Comparison of ENCODE assay signal across 27 cellular contexts in the genomic region with DNA sequence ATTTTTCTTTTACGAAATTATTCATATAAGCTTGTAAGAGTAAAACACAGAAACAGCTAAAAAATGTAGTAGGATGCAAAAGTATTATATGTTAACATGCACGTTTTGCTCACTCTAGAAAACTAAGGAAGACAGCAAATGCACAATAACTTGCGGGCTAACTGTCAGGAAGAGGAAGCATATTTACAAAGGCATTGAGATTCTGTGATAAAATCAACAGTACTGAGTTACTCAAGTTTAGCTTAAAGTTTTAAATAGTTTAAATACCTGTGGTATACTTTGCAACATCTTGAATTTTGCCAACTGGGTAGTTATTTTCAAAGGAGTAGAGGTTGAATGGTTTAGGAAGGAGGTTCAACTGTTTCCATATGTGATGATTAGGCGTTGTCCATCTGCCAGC. TPM values are rescaled to one million over a fixed set of nuclear protein-coding genes. Genes with fewer than 3 reads are reported as not detected.
"Had no signal": no experiment of that assay in that cellular context is flagged by ENCODE, and none has a peak within 500 bp of the region (broad histone marks: within the 10 kb centered on the region; RNA-seq: fewer than 3 reads in every experiment).

No MANE protein-coding gene starts in this region.

- DNase-seq: activated CD4-positive, alpha-beta T cell treated with anti-CD3 and anti-CD28 coated beads for 4 hours; activated CD4-positive, CD25-positive, alpha-beta regulatory T cell; activated CD8-positive, alpha-beta memory T cell treated with anti-CD3 and anti-CD28 coated beads, Interleukin-2, amount 50 U/mL, for 48 hours; activated naive CD4-positive, alpha-beta T cell; activated T-cell treated with anti-CD3 and anti-CD28 coated beads, Interleukin-2, amount 50 U/mL, for 4 hours; amygdala; cerebellar nuclear complex; cortex of kidney; heart left ventricle; islet precursor cell; left cardiac atrium; nucleus accumbens; right cardiac atrium; stimulated activated CD4-positive, alpha-beta T cell treated with anti-CD3 and anti-CD28 coated beads, Interleukin-12 subunit alpha, Interleukin-12 subunit beta, amount 100 ng/mL, for 4 hours; stimulated activated CD4-positive, alpha-beta T cell treated with anti-CD3 and anti-CD28 coated beads, Interleukin-4, amount 100 ng/mL, for 4 hours; substantia nigra had no signal

- H3K36me3 ChIP-seq: heart left ventricle, tibial nerve had no signal

- H3K27me3 Mint-ChIP-seq: stimulated activated naive CD8-positive, alpha-beta T cell treated with anti-CD3 and anti-CD28 coated beads, Interleukin-15, Interleukin-2, amounts not matched to agents 100 ng/mL and 50 ng/mL, for 24 hours had no signal

- H3K9me3 ChIP-seq: heart left ventricle, tibial nerve had no signal

- H3K27me3 ChIP-seq: heart left ventricle had no signal

- H2AFZ ChIP-seq: parathyroid adenoma had no signal

- H3K4me3 ChIP-seq: heart left ventricle, tibial nerve had no signal

- H3K79me2 ChIP-seq: parathyroid adenoma had no signal

- ATAC-seq: activated T-cell treated with anti-CD3 and anti-CD28 coated beads, Interleukin-2, amount 50 U/mL, for 4 hours; heart left ventricle; left cardiac atrium; right cardiac atrium had no signal

- H3K4me1 ChIP-seq: heart left ventricle, parathyroid adenoma, tibial nerve had no signal

- H3K4me3 Mint-ChIP-seq: activated T-cell treated with anti-CD3 and anti-CD28 coated beads, Interleukin-2, amount 50 U/mL, for 4 hours; memory B cell; stimulated activated naive CD8-positive, alpha-beta T cell treated with anti-CD3 and anti-CD28 coated beads, Interleukin-15, Interleukin-2, amounts not matched to agents 100 ng/mL and 50 ng/mL, for 24 hours had no signal

- H3K9me3 Mint-ChIP-seq: activated T-cell treated with anti-CD3 and anti-CD28 coated beads, Interleukin-2, amount 50 U/mL, for 4 hours; activated T-helper 2 cell treated with anti-CD3 and anti-CD28 coated beads, Interferon-gamma antibody, Interleukin-2, Interleukin-4, amounts not matched to agents 10 μg/mL and 5 μg/mL and 100 μg/mL, durations not matched to agents 14 hours and 24 hours and 36 hours; memory B cell; stimulated activated naive CD8-positive, alpha-beta T cell treated with anti-CD3 and anti-CD28 coated beads, Interleukin-15, Interleukin-2, amounts not matched to agents 100 ng/mL and 50 ng/mL, for 24 hours had no signal

- H3K27ac Mint-ChIP-seq: activated T-helper 2 cell treated with anti-CD3 and anti-CD28 coated beads, Interferon-gamma antibody, Interleukin-2, Interleukin-4, amounts not matched to agents 10 μg/mL and 5 μg/mL and 100 μg/mL, durations not matched to agents 14 hours and 24 hours and 36 hours; memory B cell; stimulated activated naive CD8-positive, alpha-beta T cell treated with anti-CD3 and anti-CD28 coated beads, Interleukin-15, Interleukin-2, amounts not matched to agents 100 ng/mL and 50 ng/mL, for 24 hours had no signal

- H3K36me3 Mint-ChIP-seq: memory B cell had no signal

- H3K9ac ChIP-seq: parathyroid adenoma had no signal

- H3K4me1 Mint-ChIP-seq: memory B cell had no signal

RNA-seq across cellular contexts. Expression of gene SH2D1A, which starts 37.0 kb away (rescaled TPM):
- total RNA-seq: fibroblast of villous mesenchyme, pulmonary artery endothelial cell had no signal

RNA-seq across cellular contexts. Expression of gene TEX13D, which starts 50.9 kb away (rescaled TPM):
- total RNA-seq: activated T-cell treated with anti-CD3 and anti-CD28 coated beads, Interleukin-2, amount 50 U/mL, for 4 hours; fibroblast of villous mesenchyme; heart left ventricle; left cardiac atrium; liver; pulmonary artery endothelial cell; right cardiac atrium; skeletal muscle tissue; T-helper 1 cell treated with Interleukin-12 subunit alpha and Interleukin-12 subunit beta and Interleukin-4 antibody, amounts not matched to agents 30 ng/mL and 1 ng/mL, for 36 hours; tibial nerve; urinary bladder had no signal
